In the genomic region with DNA sequence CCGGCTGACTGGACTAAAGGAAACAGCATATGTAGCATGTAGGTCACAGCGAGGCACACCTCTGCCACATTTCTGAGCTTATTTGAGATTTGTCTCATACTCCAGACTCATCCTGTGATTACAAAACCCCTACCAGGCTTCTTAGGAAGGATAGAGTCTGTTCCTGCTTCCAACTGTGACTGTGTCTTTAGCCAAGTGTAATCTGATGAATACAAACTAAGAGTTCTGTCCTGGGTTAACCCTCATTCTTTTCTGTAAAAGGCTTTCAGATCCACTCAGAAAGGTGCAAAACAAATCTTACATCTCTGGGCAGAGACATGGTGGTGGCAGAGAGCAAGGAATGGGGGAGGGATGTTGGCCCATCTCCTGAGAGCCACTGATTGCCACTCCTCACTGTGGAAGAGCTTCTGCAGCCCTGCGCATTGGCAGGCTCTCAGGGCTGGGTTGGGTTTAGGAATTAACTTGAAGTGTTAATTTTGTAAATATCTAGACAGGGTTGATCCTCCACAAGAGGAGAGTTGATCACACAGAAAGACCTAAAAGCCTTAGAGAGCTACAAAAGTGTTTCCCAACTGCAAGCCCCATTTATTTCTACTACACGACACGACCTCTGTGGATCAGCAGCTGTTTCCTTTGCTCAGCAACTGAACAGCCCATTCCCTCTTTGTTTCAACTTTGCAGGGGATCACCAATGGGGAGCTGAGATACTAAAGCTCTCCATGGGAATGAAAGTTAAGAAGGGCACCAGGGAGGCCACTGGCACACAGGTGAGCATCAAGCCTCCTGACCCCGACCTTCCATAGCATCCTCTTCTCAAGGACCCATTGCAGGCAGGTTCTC, we compare ENCODE assay signal across 1 cellular context.
TF ChIP-seq lines count a peak whose summit lies in the region.

No MANE protein-coding gene starts in this region.

TF ChIP-seq in endothelial cell of umbilical vein, 7 proteins besides CTCF, POLR2A, EP300 and RAD21:
- no peak for TF ChIP-seq POLR2AphosphoS5 (IDR thresholded peaks at IDR 0.05; ENCODE audit: insufficient read depth, low read depth, low read length)
- TF ChIP-seq MYC (IDR thresholded peaks at IDR 0.05; ENCODE audit: low read depth, low read length) = no peak
- no peak for TF ChIP-seq JUN (IDR thresholded peaks at IDR 0.05; ENCODE audit: borderline replicate concordance, insufficient read depth, insufficient read length, low read depth)
- no peak for TF ChIP-seq EZH2 (IDR thresholded peaks at IDR 0.05; ENCODE audit: borderline replicate concordance, low read depth, low read length, severe bottlenecking)
- TF ChIP-seq FOS (IDR thresholded peaks at IDR 0.05; ENCODE audit: borderline replicate concordance, insufficient read depth, low read length) = no peak
- TF ChIP-seq, protein P1, sequence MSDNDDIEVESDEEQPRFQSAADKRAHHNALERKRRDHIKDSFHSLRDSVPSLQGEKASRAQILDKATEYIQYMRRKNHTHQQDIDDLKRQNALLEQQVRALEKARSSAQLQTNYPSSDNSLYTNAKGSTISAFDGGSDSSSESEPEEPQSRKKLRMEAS (IDR thresholded peaks at IDR 0.05; ENCODE audit: insufficient read depth, insufficient read length) = no peak
- no peak for TF ChIP-seq GATA2 (IDR thresholded peaks at IDR 0.05; ENCODE audit: insufficient read depth, insufficient read length, low read depth, low read length)
